Comparison of ENCODE assay signal across 8 cellular contexts in genomic region chr1:92961896-92962752, GRCh38. TPM values are rescaled to one million over a fixed set of nuclear protein-coding genes. Genes with fewer than 3 reads are reported as not detected.
A peak's percentile ranks its signal among the peaks of the same experiment; 100 is the strongest.
DNase-seq lines count a peak whose midpoint lies in the region; ATAC-seq and TF ChIP-seq lines count a peak whose summit lies in the region.

No MANE protein-coding gene starts in this region.

- intact Hi-C loops in testis (cut with DNase I; ENCODE audit: low total_unique reads) = no loop called here

- DNase-seq in NCI-H345 (lab: John Stamatoyannopoulos, UW) (peak; percentile 72), NCI-H345 treated with DMSO at 0.1 percent for 48 hours (lab: John Stamatoyannopoulos, UW; ENCODE audit: unreplicated experiment) (no peak), NCI-H2227 treated with DMSO at 0.1 percent for 48 hours (lab: John Stamatoyannopoulos, UW) (peak; percentile 51), activated T-cell treated with anti-CD3 and anti-CD28 coated beads for 1 hour (ENCODE audit: low read depth) (peak; percentile 47), testis (peak; percentile 68)

- no peak for TF ChIP-seq POLR2A in testis (IDR thresholded peaks at IDR 0.05)

- no peaks in the 10 kb centered on the region for H3K9me3 ChIP-seq in testis

- WGBS in testis, 2 donors = 1 to 2% methylated on average over 23 to 32 of the region's 32 CpGs

- no peaks in the 10 kb centered on the region for H3K27me3 Mint-ChIP-seq in nephron (ENCODE audit: low read depth)

- H3K4me1 ChIP-seq in testis = peaks cover 16% of the 10 kb centered on the region

- H3K9me3 Mint-ChIP-seq in nephron = no peaks in the 10 kb centered on the region

- no peak overlapping the region for H3K4me3 Mint-ChIP-seq in nephron

- ATAC-seq in HG02840 (IDR thresholded peaks at IDR 0.05; ENCODE audit: low FRiP score, unreplicated experiment) (peak; percentile 51), esophagus mucosa (peak; percentile 75)

- no peaks in the 10 kb centered on the region for H3K27me3 ChIP-seq in testis

- peak overlapping the region; percentile 85 to 95 for H3K4me3 ChIP-seq in testis

- H3K27ac ChIP-seq in testis = peak overlapping the region; percentile 97 to 98

- no peaks in the 10 kb centered on the region for H3K36me3 ChIP-seq in testis (ENCODE audit: low read depth, missing control alignments)

- TF ChIP-seq CTCF in nephron (IDR thresholded peaks at IDR 0.05; ENCODE audit: unreplicated experiment in 3 of 3) = no peak
- no peak for TF ChIP-seq CTCF in testis (IDR thresholded peaks at IDR 0.05)

- peak overlapping the region; percentile 67 to 93 (median 84) for H3K27ac Mint-ChIP-seq in nephron

- peaks cover 21% of the 10 kb centered on the region for H3K4me1 Mint-ChIP-seq in nephron

- no peaks in the 10 kb centered on the region for H3K36me3 Mint-ChIP-seq in nephron (ENCODE audit: low read depth)

RNA-seq across cellular contexts. Expression of gene DIPK1A, which starts 0.9 kb away (rescaled TPM):
- total RNA-seq in esophagus mucosa (2.8 TPM), testis (10 to 100 TPM; 21.4 to 25.4 TPM)
- polyA plus RNA-seq in testis (ENCODE audit: insufficient read depth, low read depth, low replicate concordance) = 14.7 TPM
